Comparison of ENCODE assay signal across 24 cellular contexts in the genomic region with DNA sequence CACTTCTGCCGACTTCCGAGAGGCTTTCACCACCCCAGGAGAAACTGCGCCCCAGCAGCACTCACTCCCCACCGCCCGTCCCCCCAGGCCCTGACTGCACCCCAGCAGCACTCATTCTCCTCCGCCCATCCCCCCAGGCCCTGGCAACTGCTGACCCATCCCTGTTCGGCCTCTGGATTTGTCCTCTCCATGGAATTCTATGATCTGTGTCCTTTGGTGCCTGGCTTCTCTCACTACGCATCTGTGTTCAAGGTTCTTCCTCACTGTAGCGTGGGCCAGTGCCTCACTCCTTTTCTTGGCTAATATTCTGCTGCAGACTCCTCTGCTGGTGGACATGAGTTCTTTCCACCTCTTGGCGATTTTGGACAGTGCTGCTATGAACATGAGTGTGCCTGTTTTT.
"Had no signal": no experiment of that assay in that cellular context is flagged by ENCODE, and none has a peak within 500 bp of the region (broad histone marks: within the 10 kb centered on the region; RNA-seq: fewer than 3 reads in every experiment).

No MANE protein-coding gene starts in this region.

- H3K4me3 ChIP-seq: Peyer's patch, SJCRH30 had no signal

- H3K9me3 ChIP-seq: Peyer's patch, SJCRH30 had no signal

- ATAC-seq: activated CD8-positive, alpha-beta memory T cell treated with anti-CD3 and anti-CD28 coated beads, Interleukin-2, amount 10 ng/mL, durations not matched to agents 7 days and 5 days had no signal

- H3K9ac ChIP-seq: KMS-11 had no signal

- H3K27me3 ChIP-seq: Peyer's patch, SJCRH30 had no signal

- H3K27ac ChIP-seq: KMS-11, Peyer's patch, RWPE1, SJCRH30 had no signal

- FAIRE-seq: bronchial epithelial cell had no signal

- H3K36me3 ChIP-seq: Peyer's patch, SJCRH30 had no signal

- H3K4me2 ChIP-seq: KMS-11 had no signal

- DNase-seq: activated B cell treated with CpG ODN at 0.5 μM for 24 hours; activated CD4-positive, alpha-beta T cell treated with anti-CD3 and anti-CD28 coated beads for 1 hour; activated CD4-positive, alpha-beta T cell treated with anti-CD3 and anti-CD28 coated beads, Interleukin-2, amount 10 ng/mL, durations not matched to agents 24 days and 14 days; activated CD4-positive, alpha-beta T cell treated with anti-CD3 and anti-CD28 coated beads, Interleukin-2, amount 50 U/mL, for 48 hours; activated CD8-positive, alpha-beta memory T cell treated with anti-CD3 and anti-CD28 coated beads, Interleukin-2, amount 10 ng/mL, durations not matched to agents 7 days and 5 days; activated effector memory CD4-positive, alpha-beta T cell treated with Interleukin-2 at 50 U/mL for 16 hours; activated naive CD4-positive, alpha-beta T cell; activated T-cell treated with anti-CD3 and anti-CD28 coated beads, Interleukin-2, amount 50 U/mL, for 24 hours; aorta; cerebellar nuclear complex; NCI-H1092; NCI-H1417; NCI-H1694 treated with DMSO at 0.1 percent for 48 hours; NCI-H2029 treated with DMSO at 0.1 percent for 48 hours; NCI-H345; NCI-H510A; NCI-H526 treated with DMSO at 0.1 percent for 48 hours; NCI-H82; Peyer's patch; Right ventricle myocardium superior; SJCRH30 had no signal

- H3K4me1 ChIP-seq: Peyer's patch had no signal
